In the genomic region with DNA sequence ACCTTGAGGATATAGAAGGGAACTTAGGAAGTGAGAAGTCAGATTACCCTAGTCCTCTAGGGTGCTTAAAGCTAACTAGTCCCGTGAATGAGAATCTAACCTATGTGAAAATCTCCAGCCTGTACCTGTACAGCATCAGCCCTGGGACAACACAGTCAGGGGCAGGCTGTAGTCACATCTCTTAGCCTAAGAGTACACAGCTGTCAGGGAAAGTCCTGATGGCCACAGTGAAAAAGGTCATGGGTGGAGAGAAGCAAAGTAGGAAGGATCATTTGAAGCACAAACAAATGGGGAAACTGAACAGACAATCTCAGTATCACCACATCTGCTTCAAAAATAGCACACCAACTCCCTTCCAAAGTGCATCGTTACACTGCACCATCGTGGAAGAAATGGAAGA, we compare ENCODE assay signal across 36 cellular contexts. TPM values are rescaled to one million over a fixed set of nuclear protein-coding genes. Genes with fewer than 3 reads are reported as not detected.
"Had no signal": no experiment of that assay in that cellular context is flagged by ENCODE, and none has a peak within 500 bp of the region (broad histone marks: within the 10 kb centered on the region; RNA-seq: fewer than 3 reads in every experiment).

No MANE protein-coding gene starts in this region.

- H3K4me3 Mint-ChIP-seq: activated CD4-positive, alpha-beta memory T cell treated with anti-CD3 and anti-CD28 coated beads for 36 hours; activated CD4-positive, alpha-beta T cell treated with anti-CD3 and anti-CD28 coated beads for 36 hours; activated CD4-positive, alpha-beta T cell treated with anti-CD3 and anti-CD28 coated beads, Interleukin-2, amount 10 ng/mL, durations not matched to agents 24 days and 14 days; activated CD8-positive, alpha-beta memory T cell treated with anti-CD3 and anti-CD28 coated beads, Interleukin-2, amount 10 ng/mL, durations not matched to agents 7 days and 5 days; activated CD8-positive, alpha-beta T cell treated with anti-CD3 and anti-CD28 coated beads, Interleukin-2, amount 10 ng/mL, durations not matched to agents 7 days and 5 days; activated naive CD4-positive, alpha-beta T cell treated with anti-CD3 and anti-CD28 coated beads for 36 hours; activated naive CD4-positive, alpha-beta T cell treated with anti-CD3 and anti-CD28 coated beads, Interleukin-2, amount 50 U/mL, for 24 hours; activated naive CD8-positive, alpha-beta T cell treated with anti-CD3 and anti-CD28 coated beads for 36 hours; activated naive CD8-positive, alpha-beta T cell treated with anti-CD3 and anti-CD28 coated beads, Interleukin-2, amount 50 U/mL, for 24 hours; activated T-helper 1 cell treated with anti-CD3 and anti-CD28 coated beads, Interleukin-12 subunit alpha, Interleukin-12 subunit beta, Interleukin-2, Interleukin-4 antibody, amounts not matched to agents 30 ng/mL and 10 ng/mL and 1 ng/mL, durations not matched to agents 14 hours and 24 hours and 36 hours; endodermal cell; T-helper 17 cell; T-helper 2 cell treated with Interferon-gamma antibody and Interleukin-4, amounts not matched to agents 5 μg/mL and 100 μg/mL, for 36 hours had no signal

- ATAC-seq: activated CD4-positive, alpha-beta T cell treated with anti-CD3 and anti-CD28 coated beads for 36 hours; activated CD8-positive, alpha-beta memory T cell treated with anti-CD3 and anti-CD28 coated beads, Interleukin-2, amount 10 ng/mL, durations not matched to agents 7 days and 5 days; activated CD8-positive, alpha-beta T cell treated with anti-CD3 and anti-CD28 coated beads, Interleukin-2, amount 10 ng/mL, durations not matched to agents 7 days and 5 days; activated naive CD8-positive, alpha-beta T cell treated with anti-CD3 and anti-CD28 coated beads, Interleukin-2, amount 50 U/mL, for 24 hours; body of pancreas; gastroesophageal sphincter; heart right ventricle; T-helper 17 cell had no signal

- DNase-seq: activated CD4-positive, alpha-beta memory T cell treated with anti-CD3 and anti-CD28 coated beads for 36 hours; activated CD4-positive, alpha-beta T cell treated with anti-CD3 and anti-CD28 coated beads for 36 hours; activated CD4-positive, alpha-beta T cell treated with anti-CD3 and anti-CD28 coated beads, Interleukin-2, amount 10 ng/mL, durations not matched to agents 24 days and 14 days; activated CD4-positive, CD25-positive, alpha-beta regulatory T cell; activated CD4-positive, CD25-positive, alpha-beta regulatory T cell treated with anti-CD3 and anti-CD28 coated beads, Interleukin-2, amount 50 U/mL, for 72 hours; activated CD8-positive, alpha-beta memory T cell treated with anti-CD3 and anti-CD28 coated beads, Interleukin-2, amount 10 ng/mL, durations not matched to agents 7 days and 5 days; activated CD8-positive, alpha-beta memory T cell treated with anti-CD3 and anti-CD28 coated beads, Interleukin-2, amount 50 U/mL, for 4 hours; activated CD8-positive, alpha-beta T cell treated with anti-CD3 and anti-CD28 coated beads, Interleukin-2, amount 10 ng/mL, durations not matched to agents 7 days and 5 days; activated effector memory CD4-positive, alpha-beta T cell treated with anti-CD3 and anti-CD28 coated beads, Interleukin-2, amount 50 U/mL, for 16 hours; activated naive CD4-positive, alpha-beta T cell treated with anti-CD3 and anti-CD28 coated beads for 36 hours; activated naive CD8-positive, alpha-beta T cell treated with anti-CD3 and anti-CD28 coated beads for 36 hours; activated naive CD8-positive, alpha-beta T cell treated with anti-CD3 and anti-CD28 coated beads, Interleukin-2, amount 50 U/mL, for 24 hours; activated T-cell treated with anti-CD3 and anti-CD28 coated beads, Interleukin-2, amount 50 U/mL, for 1 hour; activated T-cell treated with anti-CD3 and anti-CD28 coated beads, Interleukin-2, amount 50 U/mL, for 48 hours; adrenal gland; amygdala; aorta; body of pancreas; caudate nucleus; cerebellar nuclear complex; colonic mucosa; dorsolateral prefrontal cortex; effector memory CD4-positive, alpha-beta T cell; endodermal cell; erythroblast; foreskin melanocyte; heart right ventricle; T-helper 1 cell; T-helper 17 cell; T1000; WERI-Rb-1 had no signal

- H3K27me3 Mint-ChIP-seq: activated CD4-positive, alpha-beta memory T cell treated with anti-CD3 and anti-CD28 coated beads for 36 hours; activated CD4-positive, alpha-beta T cell treated with anti-CD3 and anti-CD28 coated beads for 36 hours; activated CD4-positive, alpha-beta T cell treated with anti-CD3 and anti-CD28 coated beads, Interleukin-2, amount 10 ng/mL, durations not matched to agents 24 days and 14 days; activated CD8-positive, alpha-beta memory T cell treated with anti-CD3 and anti-CD28 coated beads, Interleukin-2, amount 10 ng/mL, durations not matched to agents 7 days and 5 days; activated naive CD4-positive, alpha-beta T cell treated with anti-CD3 and anti-CD28 coated beads, Interleukin-2, amount 50 U/mL, for 24 hours; activated naive CD8-positive, alpha-beta T cell treated with anti-CD3 and anti-CD28 coated beads for 36 hours; activated naive CD8-positive, alpha-beta T cell treated with anti-CD3 and anti-CD28 coated beads, Interleukin-2, amount 50 U/mL, for 24 hours; T-helper 17 cell had no signal

- H3K27ac Mint-ChIP-seq: activated CD4-positive, alpha-beta memory T cell treated with anti-CD3 and anti-CD28 coated beads for 36 hours; activated CD4-positive, alpha-beta T cell treated with anti-CD3 and anti-CD28 coated beads for 36 hours; activated CD4-positive, alpha-beta T cell treated with anti-CD3 and anti-CD28 coated beads, Interleukin-2, amount 10 ng/mL, durations not matched to agents 24 days and 14 days; activated CD8-positive, alpha-beta memory T cell treated with anti-CD3 and anti-CD28 coated beads, Interleukin-2, amount 10 ng/mL, durations not matched to agents 7 days and 5 days; activated CD8-positive, alpha-beta T cell treated with anti-CD3 and anti-CD28 coated beads, Interleukin-2, amount 10 ng/mL, durations not matched to agents 7 days and 5 days; activated naive CD4-positive, alpha-beta T cell treated with anti-CD3 and anti-CD28 coated beads for 36 hours; activated naive CD4-positive, alpha-beta T cell treated with anti-CD3 and anti-CD28 coated beads, Interleukin-2, amount 50 U/mL, for 24 hours; activated naive CD8-positive, alpha-beta T cell treated with anti-CD3 and anti-CD28 coated beads for 36 hours; activated naive CD8-positive, alpha-beta T cell treated with anti-CD3 and anti-CD28 coated beads, Interleukin-2, amount 50 U/mL, for 24 hours; activated T-helper 1 cell treated with anti-CD3 and anti-CD28 coated beads, Interleukin-12 subunit alpha, Interleukin-12 subunit beta, Interleukin-2, Interleukin-4 antibody, amounts not matched to agents 30 ng/mL and 10 ng/mL and 1 ng/mL, durations not matched to agents 14 hours and 24 hours and 36 hours; endodermal cell; T-helper 17 cell; T-helper 2 cell treated with Interferon-gamma antibody and Interleukin-4, amounts not matched to agents 5 μg/mL and 100 μg/mL, for 36 hours had no signal

- H3K4me1 Mint-ChIP-seq: activated CD4-positive, alpha-beta T cell treated with anti-CD3 and anti-CD28 coated beads for 36 hours; activated CD4-positive, alpha-beta T cell treated with anti-CD3 and anti-CD28 coated beads, Interleukin-2, amount 10 ng/mL, durations not matched to agents 24 days and 14 days; activated CD8-positive, alpha-beta memory T cell treated with anti-CD3 and anti-CD28 coated beads, Interleukin-2, amount 10 ng/mL, durations not matched to agents 7 days and 5 days; activated naive CD4-positive, alpha-beta T cell treated with anti-CD3 and anti-CD28 coated beads, Interleukin-2, amount 50 U/mL, for 24 hours; activated naive CD8-positive, alpha-beta T cell treated with anti-CD3 and anti-CD28 coated beads for 36 hours; activated naive CD8-positive, alpha-beta T cell treated with anti-CD3 and anti-CD28 coated beads, Interleukin-2, amount 50 U/mL, for 24 hours had no signal

- H3K9me3 Mint-ChIP-seq: activated CD4-positive, alpha-beta memory T cell treated with anti-CD3 and anti-CD28 coated beads for 36 hours; activated CD4-positive, alpha-beta T cell treated with anti-CD3 and anti-CD28 coated beads, Interleukin-2, amount 10 ng/mL, durations not matched to agents 24 days and 14 days; activated naive CD4-positive, alpha-beta T cell treated with anti-CD3 and anti-CD28 coated beads for 36 hours; activated naive CD4-positive, alpha-beta T cell treated with anti-CD3 and anti-CD28 coated beads, Interleukin-2, amount 50 U/mL, for 24 hours; activated naive CD8-positive, alpha-beta T cell treated with anti-CD3 and anti-CD28 coated beads for 36 hours; activated naive CD8-positive, alpha-beta T cell treated with anti-CD3 and anti-CD28 coated beads, Interleukin-2, amount 50 U/mL, for 24 hours; activated T-helper 1 cell treated with anti-CD3 and anti-CD28 coated beads, Interleukin-12 subunit alpha, Interleukin-12 subunit beta, Interleukin-2, Interleukin-4 antibody, amounts not matched to agents 30 ng/mL and 10 ng/mL and 1 ng/mL, durations not matched to agents 14 hours and 24 hours and 36 hours; activated T-helper 2 cell treated with anti-CD3 and anti-CD28 coated beads, Interferon-gamma antibody, Interleukin-2, Interleukin-4, amounts not matched to agents 10 μg/mL and 5 μg/mL and 100 μg/mL, durations not matched to agents 14 hours and 24 hours and 36 hours; endodermal cell; T-helper 2 cell treated with Interferon-gamma antibody and Interleukin-4, amounts not matched to agents 5 μg/mL and 100 μg/mL, for 36 hours had no signal

- H3K36me3 Mint-ChIP-seq: activated CD4-positive, alpha-beta memory T cell treated with anti-CD3 and anti-CD28 coated beads for 36 hours; activated naive CD8-positive, alpha-beta T cell treated with anti-CD3 and anti-CD28 coated beads for 36 hours had no signal

RNA-seq across cellular contexts. Expression of gene CTSS, which starts 30.8 kb away (rescaled TPM):
- total RNA-seq: endodermal cell had no signal
